ENCODE assay signal across 21 cellular contexts in genomic region chr1:30445449-30445848, GRCh38.
"Had no signal": no experiment of that assay in that cellular context is flagged by ENCODE, and none has a peak within 500 bp of the region (broad histone marks: within the 10 kb centered on the region; RNA-seq: fewer than 3 reads in every experiment).

No MANE protein-coding gene starts in this region.

- H3K36me3 Mint-ChIP-seq: activated CD4-positive, alpha-beta memory T cell treated with anti-CD3 and anti-CD28 coated beads for 36 hours; activated naive CD8-positive, alpha-beta T cell; memory B cell; stimulated activated naive B cell treated with anti-CD40 and anti-IgM and Interleukin-4, amounts not matched to agents 10 μg/mL and 1 μg/mL and 100 μg/mL, for 72 hours had no signal

- DNase-seq: activated B cell treated with CpG ODN at 0.5 μM for 24 hours; activated CD4-positive, alpha-beta memory T cell treated with anti-CD3 and anti-CD28 coated beads for 36 hours; activated CD4-positive, alpha-beta T cell treated with anti-CD3 and anti-CD28 coated beads for 36 hours; activated naive CD4-positive, alpha-beta T cell; activated T-cell treated with anti-CD3 and anti-CD28 coated beads, Interleukin-2, amount 50 U/mL, for 1 hour; cortex of kidney; left ventricle myocardium inferior; nucleus accumbens; small intestine; stimulated activated CD4-positive, alpha-beta T cell treated with anti-CD3 and anti-CD28 coated beads, Interleukin-2, amount 100 ng/mL, for 48 hours; stimulated activated CD8-positive, alpha-beta memory T cell treated with anti-CD3 and anti-CD28 coated beads, Interleukin-4, amount 100 ng/mL, for 48 hours; stimulated activated naive B cell treated with anti-CD40 and anti-IgM and Interleukin-4, amounts not matched to agents 10 μg/mL and 1 μg/mL and 100 μg/mL, for 72 hours; T1000; transverse colon had no signal

- H3K4me1 Mint-ChIP-seq: activated B cell treated with CpG ODN at 0.5 μM for 24 hours; activated CD4-positive, alpha-beta T cell treated with anti-CD3 and anti-CD28 coated beads for 36 hours; memory B cell; nephron; stimulated activated naive B cell treated with anti-CD40 and anti-IgM and Interleukin-4, amounts not matched to agents 10 μg/mL and 1 μg/mL and 100 μg/mL, for 72 hours had no signal

- H3K4me3 ChIP-seq: breast epithelium, left ventricle myocardium inferior, transverse colon, uterus had no signal

- H3K4me3 Mint-ChIP-seq: activated B cell treated with CpG ODN at 0.5 μM for 24 hours; activated CD4-positive, alpha-beta memory T cell treated with anti-CD3 and anti-CD28 coated beads for 36 hours; activated CD4-positive, alpha-beta T cell treated with anti-CD3 and anti-CD28 coated beads for 36 hours; activated naive CD8-positive, alpha-beta T cell; memory B cell; nephron; stimulated activated naive B cell treated with anti-CD40 and anti-IgM and Interleukin-4, amounts not matched to agents 10 μg/mL and 1 μg/mL and 100 μg/mL, for 72 hours; T-helper 1 cell treated with Interleukin-12 subunit alpha and Interleukin-12 subunit beta and Interleukin-4 antibody, amounts not matched to agents 30 μg/mL and 1 μg/mL, for 36 hours had no signal

- H3K27ac Mint-ChIP-seq: activated B cell treated with CpG ODN at 0.5 μM for 24 hours; activated CD4-positive, alpha-beta memory T cell treated with anti-CD3 and anti-CD28 coated beads for 36 hours; activated CD4-positive, alpha-beta T cell treated with anti-CD3 and anti-CD28 coated beads for 36 hours; activated naive CD8-positive, alpha-beta T cell; memory B cell; nephron; stimulated activated naive B cell treated with anti-CD40 and anti-IgM and Interleukin-4, amounts not matched to agents 10 μg/mL and 1 μg/mL and 100 μg/mL, for 72 hours; T-helper 1 cell treated with Interleukin-12 subunit alpha and Interleukin-12 subunit beta and Interleukin-4 antibody, amounts not matched to agents 30 μg/mL and 1 μg/mL, for 36 hours had no signal

- H3K27me3 Mint-ChIP-seq: activated CD4-positive, alpha-beta memory T cell treated with anti-CD3 and anti-CD28 coated beads for 36 hours had no signal

- H3K27me3 ChIP-seq: breast epithelium, transverse colon, uterus had no signal

- H3K4me1 ChIP-seq: breast epithelium, left ventricle myocardium inferior, transverse colon, uterus had no signal

- H3K36me3 ChIP-seq: breast epithelium, left ventricle myocardium inferior, transverse colon, uterus had no signal

- H3K9me3 ChIP-seq: breast epithelium, transverse colon, uterus had no signal

- H3K27ac ChIP-seq: breast epithelium, left ventricle myocardium inferior, transverse colon, uterus had no signal

- ATAC-seq: activated CD4-positive, alpha-beta T cell treated with anti-CD3 and anti-CD28 coated beads for 36 hours; sciatic nerve; stimulated activated naive B cell treated with anti-CD40 and anti-IgM and Interleukin-4, amounts not matched to agents 10 μg/mL and 1 μg/mL and 100 μg/mL, for 72 hours had no signal

- H3K9me3 Mint-ChIP-seq: activated CD4-positive, alpha-beta memory T cell treated with anti-CD3 and anti-CD28 coated beads for 36 hours; T-helper 1 cell treated with Interleukin-12 subunit alpha and Interleukin-12 subunit beta and Interleukin-4 antibody, amounts not matched to agents 30 μg/mL and 1 μg/mL, for 36 hours had no signal
